8 cellular contexts compared by ENCODE assay signal in the genomic region with DNA sequence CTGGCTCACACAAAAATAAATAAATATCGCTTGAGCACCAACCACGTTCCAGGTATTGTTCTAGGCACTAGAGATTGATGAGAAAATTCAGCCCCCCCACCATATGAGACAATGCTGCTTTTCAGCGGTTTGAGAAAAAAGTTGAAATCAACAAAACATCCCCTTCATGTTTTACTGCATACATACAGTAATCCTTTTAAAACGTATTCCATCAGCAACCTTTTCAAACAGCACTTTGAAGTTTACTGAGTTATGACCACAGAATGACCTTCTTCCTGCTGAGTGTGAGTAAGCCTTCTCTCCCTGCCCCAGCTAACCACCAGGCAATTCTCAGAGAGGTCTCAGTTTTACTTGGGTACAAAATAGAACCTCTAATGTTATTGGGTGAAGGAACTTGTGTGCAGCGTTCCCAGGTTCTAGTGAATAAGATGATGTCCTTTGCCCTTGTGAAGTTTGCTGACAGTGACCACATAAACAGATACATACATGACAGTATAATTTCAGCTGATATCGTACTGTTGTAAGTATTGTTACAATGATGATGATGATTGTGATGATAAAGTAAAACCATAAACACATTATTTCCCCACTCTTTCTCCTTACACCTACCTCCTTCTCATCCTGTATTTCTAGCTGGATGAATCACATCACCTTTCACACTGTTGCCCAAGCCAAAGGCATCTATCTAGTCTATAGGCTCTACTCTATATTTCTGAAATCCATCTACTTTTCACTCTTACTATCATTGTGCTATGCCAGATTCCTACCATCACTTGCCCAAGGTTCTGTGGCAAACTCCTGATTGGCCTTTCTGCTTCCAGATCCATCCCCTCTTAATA.
DNase-seq lines count a peak whose midpoint lies in the region; ATAC-seq and TF ChIP-seq lines count a peak whose summit lies in the region.

No MANE protein-coding gene starts in this region.

- H3K79me2 ChIP-seq in PC-9 (ENCODE audit: low read depth): no peaks in the 10 kb centered on the region

- H3K27me3 ChIP-seq in PC-9 (ENCODE audit: insufficient read depth, low read depth): no peaks in the 10 kb centered on the region
- H3K27me3 ChIP-seq in body of pancreas: no peaks in the 10 kb centered on the region

- no peaks in the 10 kb centered on the region for H4K20me1 ChIP-seq in PC-9 (ENCODE audit: insufficient read depth)

- peak overlapping the region; percentile 56 for H3K27ac ChIP-seq in PC-9
- H3K27ac ChIP-seq in body of pancreas: no peak overlapping the region

- H3K9me2 ChIP-seq in PC-9 (ENCODE audit: insufficient read depth): no peaks in the 10 kb centered on the region

- no peaks in the 10 kb centered on the region for H3K36me3 ChIP-seq in PC-9 (ENCODE audit: low read depth)
- H3K36me3 ChIP-seq in body of pancreas (replicated peaks in 1 of 2; ENCODE audit: insufficient read depth in 1 of 2, low read depth in 2 of 2): no peaks in the 10 kb centered on the region

- intact Hi-C loops in PC-9 (cut with micrococcal nuclease; ENCODE audit: unreplicated experiment): no loop called here
- intact Hi-C loops in body of pancreas (cut with DNase I): no loop called here

- TF ChIP-seq CTCF in PC-9 (conservative IDR thresholded peaks at IDR 0.05) (no peak), fibroblast of the aortic adventitia (IDR thresholded peaks at IDR 0.05; ENCODE audit: insufficient read depth, low read length) (no peak), body of pancreas (IDR thresholded peaks at IDR 0.05) (no peak)

- peaks cover 10% of the 10 kb centered on the region; the same call in 1 of the 2 replicates for H3F3A ChIP-seq in PC-9 (ENCODE audit: insufficient read depth, low read depth)

- no peak overlapping the region for H3K4me3 ChIP-seq in PC-9
- H3K4me3 ChIP-seq in fibroblast of the aortic adventitia (ENCODE audit: low read depth, low read length): no peak overlapping the region
- no peak overlapping the region for H3K4me3 ChIP-seq in body of pancreas

- TF ChIP-seq POLR2A in body of pancreas (IDR thresholded peaks at IDR 0.05): no peak

- POLR2A ChIA-PET in PC-9 (lab: Charles Lee; ENCODE audit: unreplicated experiment): no interaction called here

- peak overlapping the region; percentile 27 for H3K4me2 ChIP-seq in PC-9

- H2AFZ ChIP-seq in PC-9: peak overlapping the region; percentile 64; the same call in 1 of the 2 replicates

- peak; percentile 93 for DNase-seq in COLO829 (ENCODE audit: low spot score)
- DNase-seq in PC-9: peak in 1 of 2 experiments; percentile 47
- peak; percentile 80 for DNase-seq in fibroblast of the aortic adventitia (ENCODE audit: low read depth)
- DNase-seq in NCI-H2107 (lab: John Stamatoyannopoulos, UW): no peak
- DNase-seq in middle frontal gyrus (ENCODE audit: extremely low spot score, low spot score): no peak
- no peak for DNase-seq in occipital lobe (lab: John Stamatoyannopoulos, UW)
- no peak for DNase-seq in body of pancreas

- peaks cover 16% of the 10 kb centered on the region for H3K4me1 ChIP-seq in PC-9 (replicated peaks; ENCODE audit: insufficient read depth)
- H3K4me1 ChIP-seq in body of pancreas: no peaks in the 10 kb centered on the region

- CTCF ChIA-PET in PC-9 (lab: Charles Lee): interaction anchor here (0.7 kb wide), 1 partner anchor 1868 kb away, joined by 3 read pairs; no protein-coding TSS in a partner anchor

- H3K9me3 ChIP-seq in PC-9 (ENCODE audit: insufficient read depth, low read depth) (no peaks in the 10 kb centered on the region; the same call in 1 of the 2 replicates), body of pancreas (no peaks in the 10 kb centered on the region)

- no TSS peak for BruUV-seq in PC-9 (replicated peaks; lab: Mats Ljungman, UMichigan)

- ATAC-seq in GM21723 (IDR thresholded peaks at IDR 0.05; ENCODE audit: unreplicated experiment) (peak; percentile 73), body of pancreas (no peak)

- 66 to 74% methylated on average over 6 of the region's 6 CpGs for WGBS in body of pancreas, 2 donors

Comparison
In these comparisons a context has a peak if more than half of its experiments do, and no peak if none do; other contexts are left out.
1. DNase-seq: peak in COLO829 (single experiment) and fibroblast of the aortic adventitia (single experiment); none in NCI-H2107 (single experiment), middle frontal gyrus (single experiment), occipital lobe (single experiment) and body of pancreas (0 of 4).